ENCODE assay signal across 20 cellular contexts in the genomic region with DNA sequence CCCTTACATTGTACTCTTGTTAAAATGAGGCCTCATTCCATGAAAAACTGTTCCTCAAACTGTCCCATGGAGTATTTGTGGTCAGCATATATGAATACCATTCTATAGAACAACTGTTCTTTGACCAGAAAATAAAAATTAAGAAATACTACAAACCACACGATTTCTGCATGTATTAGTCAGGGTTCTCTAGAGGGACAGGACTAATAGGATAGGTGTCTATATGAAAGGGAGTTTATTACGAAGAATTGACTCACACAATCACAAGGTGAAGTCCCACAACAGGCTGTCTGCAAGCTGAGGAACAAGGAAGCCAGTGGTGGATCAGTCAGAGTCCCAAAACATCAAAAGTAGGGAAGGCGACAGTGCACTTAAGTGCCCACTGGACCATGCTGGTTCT. TPM values are rescaled to one million over a fixed set of nuclear protein-coding genes. Genes with fewer than 3 reads are reported as not detected.
DNase-seq lines count a peak whose midpoint lies in the region; ATAC-seq, FAIRE-seq and TF ChIP-seq lines count a peak whose summit lies in the region.
"Had no signal": no experiment of that assay in that cellular context is flagged by ENCODE, and none has a peak within 500 bp of the region (broad histone marks: within the 10 kb centered on the region; RNA-seq: fewer than 3 reads in every experiment).

No MANE protein-coding gene starts in this region.

- no TSS peak for BruUV-seq in PC-3 (replicated peaks; lab: Mats Ljungman, UMichigan)

- no peak overlapping the region for H3K27ac ChIP-seq in PC-3 (ENCODE audit: low read length)
- H3K27ac ChIP-seq in substantia nigra (ENCODE audit: low read depth, low read length, poor library complexity, severe bottlenecking): peak overlapping the region; percentile 76
- H3K27ac ChIP-seq: A549, SJCRH30 had no signal

- peak; percentile 7 for DNase-seq in PC-3
- DNase-seq in bronchial epithelial cell (ENCODE audit: low read depth): peak; percentile 20
- DNase-seq in fibroblast of gingiva (ENCODE audit: low read depth): peak; percentile 18
- no peak for DNase-seq in substantia nigra (lab: John Stamatoyannopoulos, UW)
- no peak for DNase-seq in occipital lobe (lab: John Stamatoyannopoulos, UW)
- DNase-seq in globus pallidus (ENCODE audit: low spot score): no peak
- DNase-seq: CD4-positive, alpha-beta memory T cell; COR-L47; DMS53; NCI-H1105 treated with DMSO at 0.1 percent for 48 hours; NCI-H146; NCI-H2029; NCI-H524 treated with DMSO at 0.1 percent for 48 hours; NCI-H774; SJCRH30 had no signal

- H3K9me2 ChIP-seq in PC-3 (replicated peaks; ENCODE audit: low read length): no peaks in the 10 kb centered on the region

- H2AFZ ChIP-seq in PC-3 (ENCODE audit: low read length): no peak overlapping the region

- H3K9me3 ChIP-seq in PC-3 (ENCODE audit: low read length): no peaks in the 10 kb centered on the region
- H3K9me3 ChIP-seq: A549, SJCRH30 had no signal

- CTCF ChIA-PET in PC-3 (lab: Charles Lee): no interaction called here

- H3K36me3 ChIP-seq in PC-3 (ENCODE audit: low read depth, low read length) (no peaks in the 10 kb centered on the region), bronchial epithelial cell (ENCODE audit: control insufficient read depth, insufficient read depth, low read length) (no peaks in the 10 kb centered on the region)
- H3K36me3 ChIP-seq: SJCRH30 had no signal

- H3F3A ChIP-seq in PC-3 (ENCODE audit: low read length, unreplicated experiment): no peaks in the 10 kb centered on the region

- H4K20me1 ChIP-seq in PC-3 (ENCODE audit: low read length): no peaks in the 10 kb centered on the region

- intact Hi-C loops in PC-3 (cut with micrococcal nuclease): no loop called here

- no peak for ATAC-seq in PC-3
- no peak for ATAC-seq in HG03521 (IDR thresholded peaks at IDR 0.05; ENCODE audit: unreplicated experiment)
- ATAC-seq: A549, SK-N-SH treated with all-trans-retinoic acid at 6 μM for 48 hours had no signal

- POLR2A ChIA-PET in PC-3 (lab: Charles Lee; ENCODE audit: unreplicated experiment): no interaction called here

- H3K27me3 ChIP-seq in PC-3 (ENCODE audit: low read length): no peaks in the 10 kb centered on the region
- no peaks in the 10 kb centered on the region for H3K27me3 ChIP-seq in bronchial epithelial cell (ENCODE audit: control insufficient read depth, insufficient read depth, low read length)
- H3K27me3 ChIP-seq: SJCRH30 had no signal

- no peaks in the 10 kb centered on the region for H3K79me2 ChIP-seq in PC-3 (ENCODE audit: low read length)

- H3K4me2 ChIP-seq in PC-3 (ENCODE audit: low read length): no peak overlapping the region
- H3K4me2 ChIP-seq: A549 had no signal

- no peaks in the 10 kb centered on the region for H3K4me1 ChIP-seq in PC-3 (ENCODE audit: insufficient read depth, low read length)
- H3K4me1 ChIP-seq: A549 had no signal

- TF ChIP-seq CTCF in PC-3 (conservative IDR thresholded peaks at IDR 0.05; ENCODE audit: low read depth, low read length) (no peak), bronchial epithelial cell (IDR thresholded peaks at IDR 0.05; ENCODE audit: insufficient read depth, low read length, severe bottlenecking) (no peak)

- no peak for FAIRE-seq in bronchial epithelial cell (lab: Jason Lieb, UNC)
- FAIRE-seq: A549, GM18507, H54 had no signal

- H3K4me3 ChIP-seq in PC-3 (ENCODE audit: low read length) (no peak overlapping the region), bronchial epithelial cell (ENCODE audit: low read depth, low read length) (no peak overlapping the region)
- H3K4me3 ChIP-seq: A549, SJCRH30 had no signal

- no peak overlapping the region for H3K9ac ChIP-seq in PC-3 (ENCODE audit: low read length)

RNA-seq across cellular contexts. Expression of a gene that starts 35.0 kb away (rescaled TPM):
- 6.3 and 8.3 TPM in 2 replicates for total RNA-seq in PC-3 (2014; rRNA removed)
- 7.9 and 14.2 TPM in 2 replicates for total RNA-seq in bronchial epithelial cell
- 18.1 TPM for total RNA-seq in occipital lobe

Comparison
In these comparisons a context has a peak if more than half of its experiments do, and no peak if none do; other contexts are left out.
1. DNase-seq: peak in PC-3 (single experiment), bronchial epithelial cell (single experiment) and fibroblast of gingiva (single experiment); none in substantia nigra (0 of 49), occipital lobe (single experiment) and globus pallidus (single experiment).